In the genomic region with DNA sequence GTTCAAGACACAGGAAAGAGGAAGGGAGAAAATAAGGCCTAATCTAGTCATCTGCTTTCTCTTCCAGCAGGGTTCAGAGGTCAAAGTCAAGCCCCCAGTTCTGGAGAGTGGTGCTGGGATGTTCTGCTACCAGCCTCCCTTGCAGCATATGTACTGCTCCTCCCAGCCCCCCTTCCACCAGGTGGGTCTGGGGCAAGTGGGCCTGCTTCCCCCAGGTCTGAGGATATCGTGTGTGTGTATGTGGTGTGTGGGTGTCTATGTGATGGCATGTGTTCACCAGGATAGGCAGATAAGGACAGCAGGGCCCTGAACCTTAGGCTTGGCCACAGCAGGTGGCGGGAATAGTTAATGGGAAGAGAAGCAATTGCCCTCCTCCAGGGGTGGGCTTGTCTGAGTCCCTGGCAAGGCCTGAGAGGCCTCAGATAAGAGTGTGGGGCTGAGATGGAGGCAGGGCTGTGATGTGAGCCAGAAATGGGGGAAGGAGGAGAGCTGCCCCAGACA, we compare ENCODE assay signal across 1 cellular context.
TF ChIP-seq lines count a peak whose summit lies in the region.

No MANE protein-coding gene starts in this region.

TF ChIP-seq in K562, 482 proteins besides CTCF, POLR2A, EP300 and RAD21 (continued from another document and continues in another):
- TF ChIP-seq CTCFL (IDR thresholded peaks at IDR 0.05; ENCODE audit: borderline replicate concordance, insufficient read depth, low read depth, low read length, poor library complexity, severe bottlenecking) = no peak
- no peak for TF ChIP-seq SIRT6 (IDR thresholded peaks at IDR 0.05; ENCODE audit: low read depth, low read length)
- TF ChIP-seq BDP1 (IDR thresholded peaks at IDR 0.05; ENCODE audit: insufficient read depth, insufficient read length) = no peak
- peak; percentile 97 for TF ChIP-seq SMAD4 (CRISPR knock-in tag; conservative IDR thresholded peaks at IDR 0.05)
- TF ChIP-seq, protein P1, sequence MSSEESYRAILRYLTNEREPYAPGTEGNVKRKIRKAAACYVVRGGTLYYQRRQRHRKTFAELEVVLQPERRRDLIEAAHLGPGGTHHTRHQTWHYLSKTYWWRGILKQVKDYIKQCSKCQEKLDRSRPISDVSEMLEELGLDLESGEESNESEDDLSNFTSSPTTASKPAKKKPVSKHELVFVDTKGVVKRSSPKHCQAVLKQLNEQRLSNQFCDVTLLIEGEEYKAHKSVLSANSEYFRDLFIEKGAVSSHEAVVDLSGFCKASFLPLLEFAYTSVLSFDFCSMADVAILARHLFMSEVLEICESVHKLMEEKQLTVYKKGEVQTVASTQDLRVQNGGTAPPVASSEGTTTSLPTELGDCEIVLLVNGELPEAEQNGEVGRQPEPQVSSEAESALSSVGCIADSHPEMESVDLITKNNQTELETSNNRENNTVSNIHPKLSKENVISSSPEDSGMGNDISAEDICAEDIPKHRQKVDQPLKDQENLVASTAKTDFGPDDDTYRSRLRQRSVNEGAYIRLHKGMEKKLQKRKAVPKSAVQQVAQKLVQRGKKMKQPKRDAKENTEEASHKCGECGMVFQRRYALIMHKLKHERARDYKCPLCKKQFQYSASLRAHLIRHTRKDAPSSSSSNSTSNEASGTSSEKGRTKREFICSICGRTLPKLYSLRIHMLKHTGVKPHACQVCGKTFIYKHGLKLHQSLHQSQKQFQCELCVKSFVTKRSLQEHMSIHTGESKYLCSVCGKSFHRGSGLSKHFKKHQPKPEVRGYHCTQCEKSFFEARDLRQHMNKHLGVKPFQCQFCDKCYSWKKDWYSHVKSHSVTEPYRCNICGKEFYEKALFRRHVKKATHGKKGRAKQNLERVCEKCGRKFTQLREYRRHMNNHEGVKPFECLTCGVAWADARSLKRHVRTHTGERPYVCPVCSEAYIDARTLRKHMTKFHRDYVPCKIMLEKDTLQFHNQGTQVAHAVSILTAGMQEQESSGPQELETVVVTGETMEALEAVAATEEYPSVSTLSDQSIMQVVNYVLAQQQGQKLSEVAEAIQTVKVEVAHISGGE (CRISPR knock-in tag; IDR thresholded peaks at IDR 0.05) = peak in 1 of 3 experiments; percentile 84; a peak in 2 of 6 replicates
- TF ChIP-seq ZNF584 (CRISPR knock-in tag; IDR thresholded peaks at IDR 0.05; ENCODE audit: low read depth) = peak; percentile 89; the same call in 1 of the 2 replicates
- peak; percentile 84 for TF ChIP-seq MTA1 (IDR thresholded peaks at IDR 0.05; ENCODE audit: borderline replicate concordance)
- TF ChIP-seq, protein P2, sequence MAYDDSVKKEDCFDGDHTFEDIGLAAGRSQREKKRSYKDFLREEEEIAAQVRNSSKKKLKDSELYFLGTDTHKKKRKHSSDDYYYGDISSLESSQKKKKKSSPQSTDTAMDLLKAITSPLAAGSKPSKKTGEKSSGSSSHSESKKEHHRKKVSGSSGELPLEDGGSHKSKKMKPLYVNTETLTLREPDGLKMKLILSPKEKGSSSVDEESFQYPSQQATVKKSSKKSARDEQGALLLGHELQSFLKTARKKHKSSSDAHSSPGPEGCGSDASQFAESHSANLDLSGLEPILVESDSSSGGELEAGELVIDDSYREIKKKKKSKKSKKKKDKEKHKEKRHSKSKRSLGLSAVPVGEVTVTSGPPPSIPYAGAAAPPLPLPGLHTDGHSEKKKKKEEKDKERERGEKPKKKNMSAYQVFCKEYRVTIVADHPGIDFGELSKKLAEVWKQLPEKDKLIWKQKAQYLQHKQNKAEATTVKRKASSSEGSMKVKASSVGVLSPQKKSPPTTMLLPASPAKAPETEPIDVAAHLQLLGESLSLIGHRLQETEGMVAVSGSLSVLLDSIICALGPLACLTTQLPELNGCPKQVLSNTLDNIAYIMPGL (CRISPR knock-in tag; IDR thresholded peaks at IDR 0.05) = no peak
- TF ChIP-seq, protein P3, sequence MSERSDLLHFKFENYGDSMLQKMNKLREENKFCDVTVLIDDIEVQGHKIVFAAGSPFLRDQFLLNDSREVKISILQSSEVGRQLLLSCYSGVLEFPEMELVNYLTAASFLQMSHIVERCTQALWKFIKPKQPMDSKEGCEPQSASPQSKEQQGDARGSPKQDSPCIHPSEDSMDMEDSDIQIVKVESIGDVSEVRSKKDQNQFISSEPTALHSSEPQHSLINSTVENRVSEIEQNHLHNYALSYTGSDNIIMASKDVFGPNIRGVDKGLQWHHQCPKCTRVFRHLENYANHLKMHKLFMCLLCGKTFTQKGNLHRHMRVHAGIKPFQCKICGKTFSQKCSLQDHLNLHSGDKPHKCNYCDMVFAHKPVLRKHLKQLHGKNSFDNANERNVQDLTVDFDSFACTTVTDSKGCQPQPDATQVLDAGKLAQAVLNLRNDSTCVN (CRISPR knock-in tag; IDR thresholded peaks at IDR 0.05) = peak; percentile 26; the same call in 1 of the 2 replicates
- TF ChIP-seq ZNF212 (CRISPR knock-in tag; IDR thresholded peaks at IDR 0.05) = no peak
- TF ChIP-seq PHB2 (IDR thresholded peaks at IDR 0.05; ENCODE audit: low read depth) = peak; percentile 98
- no peak for TF ChIP-seq ZHX1 (conservative IDR thresholded peaks at IDR 0.05; ENCODE audit: low read length)
- TF ChIP-seq MAFG (tag; conservative IDR thresholded peaks at IDR 0.05) = no peak
- peak; percentile 72 for TF ChIP-seq SMARCC2 (IDR thresholded peaks at IDR 0.05; ENCODE audit: low read depth)
- TF ChIP-seq MBD2 (IDR thresholded peaks at IDR 0.05; ENCODE audit: borderline replicate concordance, low read depth) = peak; percentile 56
- TF ChIP-seq FIP1L1 (IDR thresholded peaks at IDR 0.05; ENCODE audit: low read depth, low read length, poor library complexity, severe bottlenecking) = no peak
- no peak for TF ChIP-seq KLF6 (CRISPR knock-in tag; IDR thresholded peaks at IDR 0.05; ENCODE audit: borderline replicate concordance)
- TF ChIP-seq CUX1 (CRISPR knock-in tag; IDR thresholded peaks at IDR 0.05) = no peak
- TF ChIP-seq, protein P4, sequence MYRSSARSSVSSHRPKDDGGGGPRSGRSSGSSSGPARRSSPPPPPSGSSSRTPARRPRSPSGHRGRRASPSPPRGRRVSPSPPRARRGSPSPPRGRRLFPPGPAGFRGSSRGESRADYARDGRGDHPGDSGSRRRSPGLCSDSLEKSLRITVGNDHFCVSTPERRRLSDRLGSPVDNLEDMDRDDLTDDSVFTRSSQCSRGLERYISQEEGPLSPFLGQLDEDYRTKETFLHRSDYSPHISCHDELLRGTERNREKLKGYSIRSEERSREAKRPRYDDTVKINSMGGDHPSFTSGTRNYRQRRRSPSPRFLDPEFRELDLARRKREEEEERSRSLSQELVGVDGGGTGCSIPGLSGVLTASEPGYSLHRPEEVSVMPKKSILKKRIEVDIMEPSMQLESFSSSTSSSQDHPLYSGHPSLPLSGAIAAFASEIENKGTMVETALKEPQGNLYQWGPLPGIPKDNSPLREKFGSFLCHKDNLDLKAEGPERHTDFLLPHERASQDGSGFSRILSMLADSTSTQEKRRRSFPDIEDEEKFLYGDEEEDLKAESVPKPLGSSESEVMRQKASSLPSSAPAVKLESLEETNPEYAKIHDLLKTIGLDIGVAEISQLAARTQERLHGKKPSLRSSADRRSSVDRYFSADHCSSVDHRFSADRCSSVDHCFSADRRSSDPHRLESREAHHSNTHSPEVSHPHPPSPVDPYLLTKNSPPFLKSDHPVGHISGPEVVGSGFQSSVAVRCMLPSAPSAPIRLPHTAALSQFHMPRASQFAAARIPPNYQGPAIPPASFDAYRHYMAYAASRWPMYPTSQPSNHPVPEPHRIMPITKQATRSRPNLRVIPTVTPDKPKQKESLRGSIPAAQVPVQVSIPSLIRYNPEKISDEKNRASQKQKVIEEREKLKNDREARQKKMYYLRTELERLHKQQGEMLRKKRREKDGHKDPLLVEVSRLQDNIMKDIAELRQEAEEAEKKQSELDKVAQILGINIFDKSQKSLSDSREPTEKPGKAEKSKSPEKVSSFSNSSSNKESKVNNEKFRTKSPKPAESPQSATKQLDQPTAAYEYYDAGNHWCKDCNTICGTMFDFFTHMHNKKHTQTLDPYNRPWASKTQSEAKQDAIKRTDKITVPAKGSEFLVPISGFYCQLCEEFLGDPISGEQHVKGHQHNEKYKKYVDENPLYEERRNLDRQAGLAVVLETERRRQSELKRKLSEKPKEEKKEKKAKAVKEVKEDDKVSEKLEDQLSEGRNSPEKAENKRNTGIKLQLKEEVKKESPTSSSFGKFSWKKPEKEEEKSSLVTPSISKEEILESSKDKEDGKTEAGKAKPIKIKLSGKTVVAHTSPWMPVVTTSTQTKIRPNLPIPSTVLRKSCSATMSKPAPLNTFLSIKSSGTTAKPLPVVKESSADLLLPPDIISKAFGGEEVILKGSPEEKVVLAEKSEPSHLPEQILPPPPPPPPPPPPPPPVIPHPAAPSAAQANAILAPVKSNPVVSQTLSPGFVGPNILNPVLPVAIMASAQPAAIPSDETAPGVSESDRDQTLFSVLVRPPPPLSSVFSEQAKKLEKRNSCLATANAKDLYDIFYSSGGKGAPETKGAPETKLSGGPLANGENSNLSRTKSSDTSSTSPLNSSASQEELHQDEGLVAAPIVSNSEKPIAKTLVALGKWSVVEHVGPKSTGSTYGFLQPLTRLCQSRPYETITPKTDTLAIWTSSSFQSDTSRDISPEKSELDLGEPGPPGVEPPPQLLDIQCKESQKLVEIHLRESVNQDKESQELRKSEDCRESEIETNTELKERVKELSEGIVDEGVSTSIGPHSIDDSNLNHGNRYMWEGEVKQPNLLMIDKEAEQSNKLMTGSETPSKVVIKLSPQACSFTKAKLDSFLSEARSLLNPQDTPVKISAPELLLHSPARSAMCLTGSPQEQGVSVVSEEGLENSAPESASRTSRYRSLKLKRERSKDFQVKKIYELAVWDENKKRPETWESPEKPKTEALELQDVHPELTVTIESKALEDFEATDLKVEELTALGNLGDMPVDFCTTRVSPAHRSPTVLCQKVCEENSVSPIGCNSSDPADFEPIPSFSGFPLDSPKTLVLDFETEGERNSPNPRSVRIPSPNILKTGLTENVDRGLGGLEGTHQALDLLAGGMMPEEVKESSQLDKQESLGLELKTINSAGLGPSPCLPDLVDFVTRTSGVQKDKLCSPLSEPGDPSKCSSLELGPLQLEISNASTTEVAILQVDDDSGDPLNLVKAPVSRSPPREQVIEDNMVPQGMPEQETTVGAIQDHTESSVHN (IDR thresholded peaks at IDR 0.05; ENCODE audit: borderline replicate concordance in 1 of 2, low read depth in 1 of 2) = no peak
- no peak; a peak in 1 of 4 replicates for TF ChIP-seq FOXK2 (conservative IDR thresholded peaks at IDR 0.05 in 1 of 2, IDR thresholded peaks at IDR 0.05 in 1 of 2; ENCODE audit: low read depth in 2 of 2)
- no peak for TF ChIP-seq HEY1 (CRISPR knock-in tag; IDR thresholded peaks at IDR 0.05; ENCODE audit: borderline replicate concordance)
- TF ChIP-seq NCOA2 (IDR thresholded peaks at IDR 0.05; ENCODE audit: partially characterized antibody in 2 of 2) = peak in 1 of 2 experiments; percentile 55
- no peak for TF ChIP-seq SIX5 (IDR thresholded peaks at IDR 0.05; ENCODE audit: borderline replicate concordance in 1 of 2, insufficient read depth in 1 of 2, low read depth in 1 of 2, low read length in 2 of 2)
